ENCODE assay signal across 29 cellular contexts in genomic region chr9:20070336-20070735, GRCh38.
"Had no signal": no experiment of that assay in that cellular context is flagged by ENCODE, and none has a peak within 500 bp of the region (broad histone marks: within the 10 kb centered on the region; RNA-seq: fewer than 3 reads in every experiment).

No MANE protein-coding gene starts in this region.

- ATAC-seq: activated CD4-positive, CD25-positive, alpha-beta regulatory T cell treated with anti-CD3 and anti-CD28 coated beads, Interleukin-2, amount 50 U/mL, for 24 hours; activated CD8-positive, alpha-beta T cell treated with anti-CD3 and anti-CD28 coated beads for 36 hours; activated naive CD8-positive, alpha-beta T cell treated with anti-CD3 and anti-CD28 coated beads, Interleukin-2, amount 50 U/mL, for 24 hours; activated T-cell treated with anti-CD3 and anti-CD28 coated beads, Interleukin-2, amount 50 U/mL, for 4 hours; activated T-helper 17 cell treated with anti-CD3 and anti-CD28 coated beads, Interleukin-2, amount 50 U/mL, for 72 hours; foreskin keratinocyte; gastrocnemius medialis; heart left ventricle; T-helper 17 cell had no signal

- H3K27me3 ChIP-seq: adrenal gland, ascending aorta, brain microvascular endothelial cell, esophagus muscularis mucosa, foreskin keratinocyte, gastrocnemius medialis, heart left ventricle had no signal

- H3K27ac ChIP-seq: adrenal gland, ascending aorta, brain microvascular endothelial cell, esophagus muscularis mucosa, foreskin keratinocyte, gastrocnemius medialis, heart left ventricle, WERI-Rb-1 had no signal

- H3K36me3 ChIP-seq: adrenal gland, ascending aorta, brain microvascular endothelial cell, esophagus muscularis mucosa, gastrocnemius medialis, heart left ventricle, WERI-Rb-1 had no signal

- H3K4me1 ChIP-seq: adrenal gland, ascending aorta, foreskin keratinocyte, gastrocnemius medialis had no signal

- H3K9me3 ChIP-seq: adrenal gland, ascending aorta, esophagus muscularis mucosa, gastrocnemius medialis, heart left ventricle had no signal

- H3K4me3 ChIP-seq: adrenal gland, ascending aorta, esophagus muscularis mucosa, gastrocnemius medialis, heart left ventricle had no signal

- DNase-seq: activated B cell treated with CpG ODN at 0.5 μM for 24 hours; activated CD4-positive, alpha-beta T cell treated with anti-CD3 and anti-CD28 coated beads for 48 hours; activated CD4-positive, alpha-beta T cell treated with anti-CD3 and anti-CD28 coated beads, Interleukin-2, amount 50 U/mL, for 1 hour; activated CD4-positive, alpha-beta T cell treated with anti-CD3 and anti-CD28 coated beads, Interleukin-2, amount 50 U/mL, for 48 hours; activated CD8-positive, alpha-beta memory T cell treated with anti-CD3 and anti-CD28 coated beads for 24 hours; activated CD8-positive, alpha-beta T cell treated with anti-CD3 and anti-CD28 coated beads for 36 hours; activated effector memory CD4-positive, alpha-beta T cell treated with Interleukin-2 at 50 U/mL for 16 hours; activated gamma-delta T cell treated with Interleukin-2 at 50 U/mL for 16 hours; activated naive CD4-positive, alpha-beta T cell treated with Interleukin-2 at 50 U/mL for 16 hours; activated naive CD8-positive, alpha-beta T cell treated with anti-CD3 and anti-CD28 coated beads for 36 hours; activated naive CD8-positive, alpha-beta T cell treated with anti-CD3 and anti-CD28 coated beads, Interleukin-2, amount 50 U/mL, for 24 hours; activated T-cell treated with anti-CD3 and anti-CD28 coated beads, Interleukin-2, amount 50 U/mL, for 4 hours; adrenal gland; brain microvascular endothelial cell; effector CD8-positive, alpha-beta T cell; endodermal cell; erythroblast; foreskin keratinocyte; gastrocnemius medialis; glutamatergic neuron; heart left ventricle; T-helper 1 cell; T-helper 17 cell; T1000; WERI-Rb-1 had no signal
